ENCODE assay signal across 8 cellular contexts in genomic region chrX:39859991-39860861, GRCh38.
DNase-seq lines count a peak whose midpoint lies in the region; ATAC-seq, FAIRE-seq and TF ChIP-seq lines count a peak whose summit lies in the region.

No MANE protein-coding gene starts in this region.

- no peaks in the 10 kb centered on the region for H3K36me3 ChIP-seq in keratinocyte (ENCODE audit: control insufficient read depth in 2 of 2, extremely low read depth in 1 of 2, insufficient read depth in 2 of 2, low read length in 2 of 2)

- H3K27me3 Mint-ChIP-seq in stimulated activated naive B cell treated with anti-CD40 and anti-IgM and Interleukin-4, amounts not matched to agents 10 μg/mL and 1 μg/mL and 100 μg/mL, for 72 hours, result peaks cover 0 to 7% of the 10 kb centered on the region in 2 donors

- TF ChIP-seq CTCF in keratinocyte (optimal IDR thresholded peaks at IDR 0.05 in 1 of 3, IDR thresholded peaks at IDR 0.05 in 1 of 3, conservative IDR thresholded peaks at IDR 0.05 in 1 of 3; ENCODE audit: extremely low read depth in 1 of 3, insufficient read depth in 2 of 3, low read length in 3 of 3), result no peak

- no peak overlapping the region for H3K27ac ChIP-seq in keratinocyte (ENCODE audit: control insufficient read depth, insufficient read depth, low read length)

- no peak overlapping the region for H3K4me3 ChIP-seq in keratinocyte (ENCODE audit: control insufficient read depth in 2 of 3, extremely low read depth in 1 of 3, insufficient read depth in 2 of 3, low read depth in 1 of 3, low read length in 3 of 3)

- dilution Hi-C loops in keratinocyte (cut with MboI; ENCODE audit: extremely low pct_ligation_motif_present, low sequenced_read_pairs), result no loop called here

- no peaks in the 10 kb centered on the region for H3K9me1 ChIP-seq in keratinocyte (ENCODE audit: control insufficient read depth, extremely low read depth, insufficient read depth, low read length)

- no peaks in the 10 kb centered on the region for H3K79me2 ChIP-seq in keratinocyte (ENCODE audit: control insufficient read depth, insufficient read depth, low read length)

- no peak overlapping the region for H3K4me2 ChIP-seq in keratinocyte (ENCODE audit: control insufficient read depth, extremely low read depth, insufficient read depth, low read depth, low read length)

- DNase-seq in CD1c-positive myeloid dendritic cell (ENCODE audit: extremely low spot score) (peak; percentile 33), RPMI7951 (ENCODE audit: low read depth) (peak; percentile 95), keratinocyte (ENCODE audit: low read depth, low spot score) (peak; percentile 26), 8988T (no peak)
- DNase-seq in activated T-helper 9 cell treated with anti-CD3 and anti-CD28 coated beads, Interleukin-2, amount 50 U/mL, for 16 hours (ENCODE audit: low read depth), result peak; percentile 79
- DNase-seq in stimulated activated naive B cell treated with anti-CD40 and anti-IgM and Interleukin-4, amounts not matched to agents 10 μg/mL and 1 μg/mL and 100 μg/mL, for 72 hours, result peak; percentile 75

- H2AFZ ChIP-seq in keratinocyte (ENCODE audit: control insufficient read depth, low read length), result no peak overlapping the region

- ATAC-seq in GM19324 (IDR thresholded peaks at IDR 0.05; ENCODE audit: low FRiP score, unreplicated experiment), result peak; percentile 73
- ATAC-seq in HG03342 (IDR thresholded peaks at IDR 0.05; ENCODE audit: unreplicated experiment), result peak; percentile 62
- ATAC-seq in stimulated activated naive B cell treated with anti-CD40 and anti-IgM and Interleukin-4, amounts not matched to agents 10 μg/mL and 1 μg/mL and 100 μg/mL, for 72 hours (replicated peaks), result peak; percentile 69 to 72

- H3K27me3 ChIP-seq in keratinocyte (ENCODE audit: control insufficient read depth, extremely low read depth, insufficient read depth, low read length), result no peaks in the 10 kb centered on the region

- no peaks in the 10 kb centered on the region for H3K9me3 Mint-ChIP-seq in stimulated activated naive B cell treated with anti-CD40 and anti-IgM and Interleukin-4, amounts not matched to agents 10 μg/mL and 1 μg/mL and 100 μg/mL, for 72 hours

- H4K20me1 ChIP-seq in keratinocyte (ENCODE audit: control insufficient read depth, extremely low read depth, insufficient read depth, low read length), result no peaks in the 10 kb centered on the region

- no peaks in the 10 kb centered on the region for H3K9me3 ChIP-seq in keratinocyte (ENCODE audit: control insufficient read depth, low read depth, low read length)

- FAIRE-seq in keratinocyte (lab: Jason Lieb, UNC), result no peak

- H3K36me3 Mint-ChIP-seq in stimulated activated naive B cell treated with anti-CD40 and anti-IgM and Interleukin-4, amounts not matched to agents 10 μg/mL and 1 μg/mL and 100 μg/mL, for 72 hours, result no peaks in the 10 kb centered on the region

- H3K4me1 ChIP-seq in keratinocyte (ENCODE audit: control insufficient read depth, extremely low read depth, insufficient read depth, low read length), result peaks cover 12% of the 10 kb centered on the region

- H3K4me3 Mint-ChIP-seq in stimulated activated naive B cell treated with anti-CD40 and anti-IgM and Interleukin-4, amounts not matched to agents 10 μg/mL and 1 μg/mL and 100 μg/mL, for 72 hours, result peak overlapping the region; percentile 39 to 51

- H3K9ac ChIP-seq in keratinocyte (ENCODE audit: control insufficient read depth, extremely low read depth, insufficient read depth, low read length), result no peak overlapping the region

- peak overlapping the region; percentile 89 for H3K27ac Mint-ChIP-seq in stimulated activated naive B cell treated with anti-CD40 and anti-IgM and Interleukin-4, amounts not matched to agents 10 μg/mL and 1 μg/mL and 100 μg/mL, for 72 hours

- H3K4me1 Mint-ChIP-seq in stimulated activated naive B cell treated with anti-CD40 and anti-IgM and Interleukin-4, amounts not matched to agents 10 μg/mL and 1 μg/mL and 100 μg/mL, for 72 hours, result peaks cover 22 to 54% of the 10 kb centered on the region in 2 donors
